ENCODE assay signal across 21 cellular contexts in the genomic region with DNA sequence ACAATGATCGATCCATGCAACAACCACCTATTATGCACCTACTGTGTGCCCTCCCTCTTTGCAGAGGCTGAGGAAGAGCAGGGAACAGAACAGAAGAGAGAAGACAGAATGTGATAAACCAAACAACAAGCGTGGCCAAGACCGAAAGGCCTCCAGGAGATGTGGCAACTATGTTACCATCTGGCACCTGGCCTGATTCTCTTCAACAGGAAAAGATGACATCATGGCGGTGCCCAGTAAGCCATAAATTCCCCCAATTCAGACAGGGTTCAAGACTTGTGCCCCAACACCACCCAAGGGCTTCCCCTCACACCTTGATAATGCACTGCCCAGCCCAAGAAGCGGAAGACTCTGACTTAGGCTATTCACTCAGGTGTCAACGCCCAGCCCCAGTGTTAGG.
"Had no signal": no experiment of that assay in that cellular context is flagged by ENCODE, and none has a peak within 500 bp of the region (broad histone marks: within the 10 kb centered on the region; RNA-seq: fewer than 3 reads in every experiment).

No MANE protein-coding gene starts in this region.

- H3K4me1 ChIP-seq: prostate gland had no signal

- H3K27ac ChIP-seq: cardiac muscle cell, gastroesophageal sphincter, neutrophil, ovary, prostate gland, right atrium auricular region, tibial artery had no signal

- DNase-seq: activated CD4-positive, alpha-beta memory T cell treated with anti-CD3 and anti-CD28 coated beads for 36 hours; activated CD4-positive, alpha-beta T cell treated with anti-CD3 and anti-CD28 coated beads for 48 hours; activated gamma-delta T cell treated with Interleukin-2 at 50 U/mL for 16 hours; cortex of kidney; head of caudate nucleus; islet precursor cell; left cardiac atrium; ovary; stimulated activated CD4-positive, alpha-beta T cell treated with anti-CD3 and anti-CD28 coated beads, Interleukin-4, amount 100 ng/mL, for 24 hours; stimulated activated naive CD4-positive, alpha-beta T cell treated with Interleukin-2 at 50 U/mL for 16 hours; substantia nigra; T-helper 1 cell; tibial artery had no signal

- H3K27me3 ChIP-seq: cardiac muscle cell, gastroesophageal sphincter, neutrophil, ovary, right atrium auricular region, tibial artery had no signal

- H3K4me3 ChIP-seq: cardiac muscle cell, gastroesophageal sphincter, ovary, prostate gland, right atrium auricular region, tibial artery had no signal

- H3K4me3 Mint-ChIP-seq: activated CD4-positive, alpha-beta memory T cell treated with anti-CD3 and anti-CD28 coated beads for 36 hours; activated naive CD8-positive, alpha-beta T cell; memory B cell; nephron had no signal

- ATAC-seq: gastroesophageal sphincter, left cardiac atrium had no signal

- H3K27me3 Mint-ChIP-seq: activated CD4-positive, alpha-beta memory T cell treated with anti-CD3 and anti-CD28 coated beads for 36 hours; activated naive CD8-positive, alpha-beta T cell; memory B cell had no signal

- H3K27ac Mint-ChIP-seq: activated CD4-positive, alpha-beta memory T cell treated with anti-CD3 and anti-CD28 coated beads for 36 hours; activated naive CD8-positive, alpha-beta T cell; memory B cell; nephron had no signal

- H3K36me3 ChIP-seq: ovary, prostate gland had no signal

- H3K9me3 Mint-ChIP-seq: activated CD4-positive, alpha-beta memory T cell treated with anti-CD3 and anti-CD28 coated beads for 36 hours; memory B cell; nephron had no signal

- H3K9me3 ChIP-seq: gastroesophageal sphincter, neutrophil, ovary, prostate gland, right atrium auricular region, tibial artery had no signal
